16 cellular contexts compared by ENCODE assay signal in genomic region chr6:14798996-14799588, GRCh38.
DNase-seq lines count a peak whose midpoint lies in the region; ATAC-seq, FAIRE-seq and TF ChIP-seq lines count a peak whose summit lies in the region.
"Had no signal": no experiment of that assay in that cellular context is flagged by ENCODE, and none has a peak within 500 bp of the region (broad histone marks: within the 10 kb centered on the region; RNA-seq: fewer than 3 reads in every experiment).

No MANE protein-coding gene starts in this region.

- TF ChIP-seq EP300 in K562 (IDR thresholded peaks at IDR 0.05; ENCODE audit: low read length) = no peak

- H3K36me3 ChIP-seq in BLaER1 (no peaks in the 10 kb centered on the region), HUES48 (ENCODE audit: control insufficient read depth, insufficient read depth, low read length) (no peaks in the 10 kb centered on the region), K562 (ENCODE audit: control insufficient read depth, insufficient read depth, low read length) (no peaks in the 10 kb centered on the region)
- H3K36me3 ChIP-seq: BLaER1 treated with 17β-estradiol and CSF1 and Interleukin-3, amounts not matched to agents 10 nM and 100 nM; Peyer's patch had no signal

- no peak for ATAC-seq in K562
- ATAC-seq in stimulated activated effector memory CD8-positive, alpha-beta T cell treated with anti-CD3 and anti-CD28 coated beads, Interleukin-12 subunit alpha, Interleukin-12 subunit beta, amount 100 ng/mL, for 72 hours = no peak

- WGBS in K562 (ENCODE audit: insufficient coverage, low coverage, missing lambda C conversion rate) = 27% methylated on average over 2 of the region's 2 CpGs

- in situ Hi-C loops in K562 (cut with MboI) = no loop called here

- H3K79me2 ChIP-seq in K562 (ENCODE audit: control insufficient read depth, insufficient read depth, low read length) = no peaks in the 10 kb centered on the region

- FAIRE-seq in K562 (lab: Jason Lieb, UNC) = no peak
- FAIRE-seq: G401.6 had no signal

- POLR2A ChIA-PET in K562 (lab: Yijun Ruan, JAX) = interaction anchor here (1.1 to 1.2 kb wide), 2 partner anchors 14 to 20 kb away, joined by 4 read pairs; no protein-coding TSS in a partner anchor

- H3K9ac ChIP-seq in BLaER1 (no peak overlapping the region), HUES48 (ENCODE audit: low read depth, low read length) (no peak overlapping the region), K562 (ENCODE audit: insufficient read depth in 1 of 2, low read depth in 2 of 2, low read length in 2 of 2) (no peak overlapping the region)
- H3K9ac ChIP-seq: BLaER1 treated with 17β-estradiol and CSF1 and Interleukin-3, amounts not matched to agents 10 nM and 100 nM; KMS-11 had no signal

- H3K9me1 ChIP-seq in K562 (ENCODE audit: control insufficient read depth, insufficient read depth, low read length) = no peaks in the 10 kb centered on the region

- H3K4me2 ChIP-seq in BLaER1 (peak overlapping the region; percentile 21), K562 (ENCODE audit: insufficient read depth, low read length) (no peak overlapping the region)
- H3K4me2 ChIP-seq: KMS-11 had no signal

- no TSS peak for BruUV-seq in K562 (replicated peaks; lab: Mats Ljungman, UMichigan)

- TF ChIP-seq CTCF in K562 (IDR thresholded peaks at IDR 0.05 in 2 of 3, conservative IDR thresholded peaks at IDR 0.05 in 1 of 3; ENCODE audit: insufficient read depth in 2 of 3, low read depth in 1 of 3, low read length in 3 of 3) (no peak), foreskin fibroblast (IDR thresholded peaks at IDR 0.05; ENCODE audit: low read depth, low read length) (no peak)

- peaks cover 10% of the 10 kb centered on the region for H3K9me3 ChIP-seq in BLaER1
- H3K9me3 ChIP-seq in HUES48 (ENCODE audit: control insufficient read depth, insufficient read depth, low read length) = no peaks in the 10 kb centered on the region
- H3K9me3 ChIP-seq in K562 (replicated peaks; ENCODE audit: control insufficient read depth, insufficient read depth, low read depth, low read length) = no peaks in the 10 kb centered on the region
- H3K9me3 ChIP-seq: Peyer's patch had no signal

- H3K4me1 Mint-ChIP-seq in stimulated activated effector memory CD8-positive, alpha-beta T cell treated with anti-CD3 and anti-CD28 coated beads, Interleukin-12 subunit alpha, Interleukin-12 subunit beta, amount 100 ng/mL, for 72 hours = peaks cover 9% of the 10 kb centered on the region

- peak overlapping the region; percentile 57 for H3K27ac Mint-ChIP-seq in stimulated activated effector memory CD8-positive, alpha-beta T cell treated with anti-CD3 and anti-CD28 coated beads, Interleukin-12 subunit alpha, Interleukin-12 subunit beta, amount 100 ng/mL, for 72 hours
- H3K27ac Mint-ChIP-seq: CD4-positive, alpha-beta T cell had no signal

- TF ChIP-seq POLR2A in K562 (conservative IDR thresholded peaks at IDR 0.05) = no peak

- no peak for TF ChIP-seq RAD21 in K562 (CRISPR knock-in tag; conservative IDR thresholded peaks at IDR 0.05 in 1 of 2, IDR thresholded peaks at IDR 0.05 in 1 of 2)

- no peak overlapping the region for H3K4me3 Mint-ChIP-seq in stimulated activated effector memory CD8-positive, alpha-beta T cell treated with anti-CD3 and anti-CD28 coated beads, Interleukin-12 subunit alpha, Interleukin-12 subunit beta, amount 100 ng/mL, for 72 hours
- H3K4me3 Mint-ChIP-seq: CD4-positive, alpha-beta T cell had no signal

- no peaks in the 10 kb centered on the region for H3K27me3 ChIP-seq in BLaER1
- 0 out of 2 replicates have a peak, but pooled peaks cover 2% of the 10 kb centered on the region for H3K27me3 ChIP-seq in HUES48 (ENCODE audit: control insufficient read depth, insufficient read depth, low read length)
- no peaks in the 10 kb centered on the region for H3K27me3 ChIP-seq in K562 (ENCODE audit: control insufficient read depth in 2 of 2, insufficient read depth in 2 of 2, low read length in 2 of 2)
- H3K27me3 ChIP-seq: BLaER1 treated with 17β-estradiol and CSF1 and Interleukin-3, amounts not matched to agents 10 nM and 100 nM; Peyer's patch had no signal

- DNase-seq in K562 (ENCODE audit: extremely low read depth in 1 of 4, low spot score in 3 of 4) (no peak), NCI-H128 (lab: John Stamatoyannopoulos, UW; ENCODE audit: unreplicated experiment) (no peak), foreskin fibroblast (no peak), NCI-H345 (lab: John Stamatoyannopoulos, UW) (no peak)
- no peak for DNase-seq in stimulated activated effector memory CD8-positive, alpha-beta T cell treated with anti-CD3 and anti-CD28 coated beads, Interleukin-12 subunit alpha, Interleukin-12 subunit beta, amount 100 ng/mL, for 72 hours (ENCODE audit: low spot score in 2 of 2)
- DNase-seq: CD4-positive, alpha-beta T cell; GOT3; NCI-H1092; NCI-H2107; SHP77 treated with DMSO at 0.1 percent for 48 hours had no signal

- no peaks in the 10 kb centered on the region for H4K20me1 ChIP-seq in BLaER1
- no peaks in the 10 kb centered on the region for H4K20me1 ChIP-seq in K562 (replicated peaks; ENCODE audit: control insufficient read depth, insufficient read depth, low read length)
- H4K20me1 ChIP-seq: BLaER1 treated with 17β-estradiol and CSF1 and Interleukin-3, amounts not matched to agents 10 nM and 100 nM had no signal

- no peak overlapping the region for H2AFZ ChIP-seq in K562 (ENCODE audit: low read depth, low read length)

- no peaks in the 10 kb centered on the region for H3K36me3 Mint-ChIP-seq in stimulated activated effector memory CD8-positive, alpha-beta T cell treated with anti-CD3 and anti-CD28 coated beads, Interleukin-12 subunit alpha, Interleukin-12 subunit beta, amount 100 ng/mL, for 72 hours

- no peak overlapping the region for H3K4me3 ChIP-seq in BLaER1
- H3K4me3 ChIP-seq in HUES48 (ENCODE audit: low read depth, low read length) = no peak overlapping the region
- H3K4me3 ChIP-seq in K562 = no peak overlapping the region
- no peak overlapping the region for H3K4me3 ChIP-seq in foreskin fibroblast (ENCODE audit: low read depth in 1 of 2, low read length in 2 of 2)
- H3K4me3 ChIP-seq: BLaER1 treated with 17β-estradiol and CSF1 and Interleukin-3, amounts not matched to agents 10 nM and 100 nM; Peyer's patch had no signal

- peaks cover 4% of the 10 kb centered on the region for H3K9me3 Mint-ChIP-seq in stimulated activated effector memory CD8-positive, alpha-beta T cell treated with anti-CD3 and anti-CD28 coated beads, Interleukin-12 subunit alpha, Interleukin-12 subunit beta, amount 100 ng/mL, for 72 hours
- H3K9me3 Mint-ChIP-seq: CD4-positive, alpha-beta T cell had no signal

- H3K4me1 ChIP-seq in BLaER1 (peaks cover 25% of the 10 kb centered on the region), HUES48 (ENCODE audit: control insufficient read depth, insufficient read depth, low read length) (peaks cover 17% of the 10 kb centered on the region), K562 (replicated peaks in 1 of 2; ENCODE audit: control insufficient read depth in 2 of 2, insufficient read depth in 2 of 2, low read length in 2 of 2) (peaks cover 0 to 27% of the 10 kb centered on the region in 2 experiments; a peak in 4 of 5 replicates)
- H3K4me1 ChIP-seq: Peyer's patch had no signal

- CTCF ChIA-PET in K562 (lab: Yijun Ruan, JAX; ENCODE audit: low intra/inter-chr PET ratio) = interaction anchor here (0.6 kb wide), 1 partner anchor 851 kb away, joined by 3 read pairs; no protein-coding TSS in a partner anchor

- H3K27ac ChIP-seq in BLaER1 = no peak overlapping the region
- peak overlapping the region; percentile 60 for H3K27ac ChIP-seq in HUES48 (ENCODE audit: low read depth, low read length)
- H3K27ac ChIP-seq in K562 (ENCODE audit: extremely low read depth, low read depth, low read length) = no peak overlapping the region
- H3K27ac ChIP-seq: BLaER1 treated with 17β-estradiol and CSF1 and Interleukin-3, amounts not matched to agents 10 nM and 100 nM; KMS-11; Peyer's patch had no signal

- intact Hi-C loops in K562 (cut with micrococcal nuclease) = loop anchor here (5.0 kb wide), 1 partner anchor 67 kb away; no protein-coding TSS in a partner anchor

TF ChIP-seq in K562, 482 proteins besides CTCF, POLR2A, EP300 and RAD21:
- TF ChIP-seq ETV1 (tag; conservative IDR thresholded peaks at IDR 0.05; ENCODE audit: low read depth) (peak; percentile 35; the same call in 1 of the 2 replicates), THRB (CRISPR knock-in tag; conservative IDR thresholded peaks at IDR 0.05) (0 out of 2 replicates have a peak, but pooled peaks have one; percentile 56), MAFF (IDR thresholded peaks at IDR 0.05; ENCODE audit: low read length) (no peak), PHB2 (IDR thresholded peaks at IDR 0.05; ENCODE audit: low read depth) (no peak), RBM25 (IDR thresholded peaks at IDR 0.05; ENCODE audit: low read depth, low read length, severe bottlenecking) (peak; percentile 42), ZNF512 (tag; IDR thresholded peaks at IDR 0.05) (peak; percentile 95)
